ENCODE assay signal across 8 cellular contexts in genomic region chr4:75514131-75514948, GRCh38. TPM values are rescaled to one million over a fixed set of nuclear protein-coding genes. Genes with fewer than 3 reads are reported as not detected.
DNase-seq lines count a peak whose midpoint lies in the region; FAIRE-seq and TF ChIP-seq lines count a peak whose summit lies in the region.

RCHY1 (minus strand) TSS chr4:75514403; CDS start chr4:75514286, 117 bp downstream.
THAP6 (plus strand) TSS chr4:75514473; CDS start chr4:75515453, 980 bp downstream.

- H3K27ac ChIP-seq in neural cell (ENCODE audit: low read length) (peak within 1 kb of the TSS; percentile 99), stomach (peak within 1 kb of the TSS; percentile 92 to 99 (median 97))

- H3K79me2 ChIP-seq in Loucy (ENCODE audit: insufficient read depth, low read length) (peaks cover 65% of the 10 kb centered on the region), neural cell (replicated peaks; ENCODE audit: insufficient read depth, low read length) (peaks cover 65% of the 10 kb centered on the region)

- H3K27me3 ChIP-seq in Loucy (ENCODE audit: insufficient read depth, low read length, poor library complexity, severe bottlenecking) (no peaks in the 10 kb centered on the region), neural cell (ENCODE audit: insufficient read depth, low read depth, low read length) (no peaks in the 10 kb centered on the region), stomach (no peaks in the 10 kb centered on the region)

- H3K9me3 ChIP-seq in Loucy (ENCODE audit: insufficient read depth, low read depth, low read length) (no peaks in the 10 kb centered on the region), neural cell (ENCODE audit: low read length) (no peaks in the 10 kb centered on the region), stomach (no peaks in the 10 kb centered on the region)

- H3K4me2 ChIP-seq in Loucy (ENCODE audit: low read depth, low read length, poor library complexity, severe bottlenecking), result peak within 1 kb of the TSS; percentile 99
- H3K4me2 ChIP-seq in neural cell (ENCODE audit: low read length), result peak within 1 kb of the TSS; percentile 99

- 0% methylated on average over 51 to 61 of the region's 61 CpGs for WGBS in stomach, 5 donors

- H4K20me1 ChIP-seq in Loucy (ENCODE audit: insufficient read depth, low read length, poor library complexity, severe bottlenecking) (peaks cover 26% of the 10 kb centered on the region), neural cell (ENCODE audit: insufficient read depth) (no peaks in the 10 kb centered on the region)

- no peaks in the 10 kb centered on the region for H3K9me2 ChIP-seq in Loucy (replicated peaks; ENCODE audit: low read depth, low read length)
- H3K9me2 ChIP-seq in neural cell (ENCODE audit: insufficient read depth, low read length), result no peaks in the 10 kb centered on the region

- TF ChIP-seq EP300 in neural cell (conservative IDR thresholded peaks at IDR 0.05; ENCODE audit: poor library complexity, severe bottlenecking), result peak; percentile 66
- TF ChIP-seq EP300 in stomach (IDR thresholded peaks at IDR 0.05), result peak; percentile 10

- no peak for TF ChIP-seq RAD21 in neural cell (conservative IDR thresholded peaks at IDR 0.05)

- H3K9ac ChIP-seq in Loucy (ENCODE audit: low read depth, low read length, poor library complexity, severe bottlenecking) (peak within 1 kb of the TSS; percentile 86), neural cell (ENCODE audit: low read length) (peak within 1 kb of the TSS; percentile 95)

- H3K4me3 ChIP-seq in Loucy (ENCODE audit: low read length, poor library complexity, severe bottlenecking), result peak within 1 kb of the TSS; percentile 87
- H3K4me3 ChIP-seq in fibroblast of the aortic adventitia (ENCODE audit: low read depth, low read length), result peak within 1 kb of the TSS; percentile 96
- peak within 1 kb of the TSS; percentile 79 for H3K4me3 ChIP-seq in neural cell (ENCODE audit: low read length)
- H3K4me3 ChIP-seq in stomach, result peak within 1 kb of the TSS; percentile 69 to 91 (median 81)

- TF ChIP-seq POLR2A in H54 (IDR thresholded peaks at IDR 0.05; ENCODE audit: low read depth, low read length), result peak; percentile 85
- TF ChIP-seq POLR2A in Raji (IDR thresholded peaks at IDR 0.05; ENCODE audit: insufficient read depth, low read depth, low read length), result peak; percentile 98
- peak in 2 of 4 donors; percentile 66 to 70 for TF ChIP-seq POLR2A in stomach (IDR thresholded peaks at IDR 0.05)

- FAIRE-seq in H54 (lab: Jason Lieb, UNC), result peak; percentile 92

- H3K4me1 ChIP-seq in Loucy (ENCODE audit: insufficient read depth, low read length, poor library complexity, severe bottlenecking) (peaks cover 48% of the 10 kb centered on the region), stomach (peaks cover 31 to 64% (median 52%) of the 10 kb centered on the region in 4 donors)

- TF ChIP-seq CTCF in Loucy (conservative IDR thresholded peaks at IDR 0.05; ENCODE audit: low read length) (no peak), fibroblast of the aortic adventitia (IDR thresholded peaks at IDR 0.05; ENCODE audit: insufficient read depth, low read length) (peak; percentile 7), neural cell (IDR thresholded peaks at IDR 0.05; ENCODE audit: poor library complexity, severe bottlenecking) (peak; percentile 45), stomach (IDR thresholded peaks at IDR 0.05) (peak in 1 of 7 experiments; percentile 11)

- DNase-seq in ELF-1 (ENCODE audit: low read depth, low spot score) (peak; percentile 98), H54 (ENCODE audit: insufficient read length, low spot score) (peak; percentile 41), fibroblast of the aortic adventitia (ENCODE audit: low read depth) (peak; percentile 94), stomach (peak; percentile 96)
- DNase-seq in activated T-helper 9 cell treated with anti-CD3 and anti-CD28 coated beads, Interleukin-2, amount 50 U/mL, for 16 hours (ENCODE audit: low read depth), result peak; percentile 87

- intact Hi-C loops in stomach (cut with DNase I; ENCODE audit: low total_unique reads), result no loop called here

- H3F3A ChIP-seq in Loucy (ENCODE audit: low read depth) (peaks cover 5% of the 10 kb centered on the region; the same call in 1 of the 2 replicates), neural cell (ENCODE audit: insufficient read depth, low read length, poor library complexity, severe bottlenecking) (peaks cover 9% of the 10 kb centered on the region)

- H3K36me3 ChIP-seq in Loucy (ENCODE audit: insufficient read depth, low read length) (peaks cover 5% of the 10 kb centered on the region; the same call in 1 of the 2 replicates), neural cell (ENCODE audit: insufficient read depth, low read length) (no peaks in the 10 kb centered on the region), stomach (peaks cover 5 to 28% (median 27%) of the 10 kb centered on the region in 4 donors)

- H2AFZ ChIP-seq in Loucy (ENCODE audit: low read length) (peak within 1 kb of the TSS; percentile 90), neural cell (ENCODE audit: low read depth, low read length) (peak within 1 kb of the TSS; percentile 97)

TF ChIP-seq in neural cell, 6 proteins besides CTCF, POLR2A, EP300 and RAD21:
- peak; percentile 100 for TF ChIP-seq POLR2AphosphoS5 (IDR thresholded peaks at IDR 0.05)
- peak; percentile 50 for TF ChIP-seq SMC3 (conservative IDR thresholded peaks at IDR 0.05; ENCODE audit: poor library complexity)
- peak; percentile 84 for TF ChIP-seq TAF1 (IDR thresholded peaks at IDR 0.05; ENCODE audit: low read depth)
- peak; percentile 78 for TF ChIP-seq MXI1 (conservative IDR thresholded peaks at IDR 0.05; ENCODE audit: poor library complexity, severe bottlenecking)
- peak; percentile 79 for TF ChIP-seq REST (IDR thresholded peaks at IDR 0.05; ENCODE audit: borderline replicate concordance)
- no peak for TF ChIP-seq EZH2 (IDR thresholded peaks at IDR 0.05; ENCODE audit: borderline replicate concordance, insufficient read depth, low read length, poor library complexity, severe bottlenecking)

RNA-seq across cellular contexts. Expression of gene RCHY1, which starts in this region (rescaled TPM):
- 27.3 and 44.0 TPM in 2 replicates for total RNA-seq in fibroblast of the aortic adventitia (ENCODE audit: low replicate concordance)
- 58.8 and 70.6 TPM in 2 replicates for polyA plus RNA-seq in neural cell
- polyA minus RNA-seq in neural cell, result 85.9 and 88.1 TPM in 2 replicates
- 10 to 100 TPM in 4 of 5 donors, 1 to 10 TPM in 1; 5.8 to 36.0 (median 14.2) TPM for total RNA-seq in stomach
- polyA plus RNA-seq in stomach, result 10 to 100 TPM in 2 of 3 donors, 1 to 10 TPM in 1; 9.7 to 21.1 (median 17.1) TPM

RNA-seq across cellular contexts. Expression of gene THAP6, which starts in this region (rescaled TPM):
- 22.0 and 44.6 TPM in 2 replicates for total RNA-seq in fibroblast of the aortic adventitia (ENCODE audit: low replicate concordance)
- 35.3 and 42.9 TPM in 2 replicates for polyA plus RNA-seq in neural cell
- 48.9 and 59.7 TPM in 2 replicates for polyA minus RNA-seq in neural cell
- 10 to 100 TPM in 3 of 5 donors, 1 to 10 TPM in 1, not detected in 1; 2.0 to 30.3 (median 18.3) TPM for total RNA-seq in stomach
- polyA plus RNA-seq in stomach, result 1 to 10 TPM; 3.5 to 6.9 (median 5.8) TPM

Comparison
In these comparisons a context has a peak if more than half of its experiments do, and no peak if none do; other contexts are left out.
1. Peak in every context shown above with its lines: DNase-seq, H3K4me3 ChIP-seq and H3K27ac ChIP-seq.
2. DNase-seq: peak in every context shown above with its lines; median percentile 98 in ELF-1; 96 in stomach; 94 in fibroblast of the aortic adventitia; 87 in activated T-helper 9 cell treated with anti-CD3 and anti-CD28 coated beads, Interleukin-2, amount 50 U/mL, for 16 hours; 41 in H54.